ENCODE assay signal across 2 cellular contexts in genomic region chr19:5112681-5113080, GRCh38.
TF ChIP-seq lines count a peak whose summit lies in the region.

No MANE protein-coding gene starts in this region.

TF ChIP-seq in IMR-90, 13 proteins besides CTCF, POLR2A, EP300 and RAD21:
- TF ChIP-seq MAZ (IDR thresholded peaks at IDR 0.05; ENCODE audit: borderline replicate concordance, low read depth, low read length) (no peak), MXI1 (IDR thresholded peaks at IDR 0.05; ENCODE audit: borderline replicate concordance, low read depth, low read length) (no peak), FOS (IDR thresholded peaks at IDR 0.05; ENCODE audit: low read depth, low read length) (no peak), USF2 (IDR thresholded peaks at IDR 0.05; ENCODE audit: low read depth, low read length) (no peak), BHLHE40 (IDR thresholded peaks at IDR 0.05; ENCODE audit: low read depth, low read length) (no peak), MAFK (IDR thresholded peaks at IDR 0.05; ENCODE audit: low read depth, low read length) (no peak), RFX5 (IDR thresholded peaks at IDR 0.05; ENCODE audit: low read depth, low read length) (no peak), CHD1 (IDR thresholded peaks at IDR 0.05; ENCODE audit: low read depth, low read length) (no peak), NFE2L2 (IDR thresholded peaks at IDR 0.05; ENCODE audit: low read depth, low read length) (no peak), ELK1 (IDR thresholded peaks at IDR 0.05; ENCODE audit: borderline replicate concordance, low read depth, low read length) (no peak), RCOR1 (IDR thresholded peaks at IDR 0.05; ENCODE audit: insufficient replicate concordance, low read length) (no peak), SMC3 (IDR thresholded peaks at IDR 0.05; ENCODE audit: low read depth, low read length) (no peak), CEBPB (IDR thresholded peaks at IDR 0.05; ENCODE audit: low read depth, low read length) (no peak)

TF ChIP-seq in H1, 55 proteins besides CTCF, POLR2A, EP300 and RAD21:
- TF ChIP-seq JUND (IDR thresholded peaks at IDR 0.05; ENCODE audit: low read length) (no peak), CTBP2 (IDR thresholded peaks at IDR 0.05; ENCODE audit: borderline replicate concordance, insufficient read depth, insufficient read length, low read length) (no peak), EGR1 (IDR thresholded peaks at IDR 0.05; ENCODE audit: borderline replicate concordance, low read depth, low read length) (no peak), KDM4A (IDR thresholded peaks at IDR 0.05; ENCODE audit: low read depth, low read length, severe bottlenecking) (no peak), POLR2AphosphoS5 (IDR thresholded peaks at IDR 0.05; ENCODE audit: low read depth, low read length) (no peak), NANOG (IDR thresholded peaks at IDR 0.05; ENCODE audit: insufficient read depth, low read depth, low read length, poor library complexity, severe bottlenecking) (no peak), CHD2 (IDR thresholded peaks at IDR 0.05; ENCODE audit: low read length) (no peak), ASH2L (IDR thresholded peaks at IDR 0.05; ENCODE audit: low read length) (no peak), ATF3 (IDR thresholded peaks at IDR 0.05; ENCODE audit: insufficient read depth, low read depth, low read length) (no peak), EZH2 (IDR thresholded peaks at IDR 0.05; ENCODE audit: low read depth, low read length, severe bottlenecking) (no peak), RXRA (IDR thresholded peaks at IDR 0.05; ENCODE audit: insufficient read depth, low read depth, low read length) (no peak), CHD1 (IDR thresholded peaks at IDR 0.05; ENCODE audit: low read depth, low read length) (no peak), YY1 (IDR thresholded peaks at IDR 0.05; ENCODE audit: low read depth, low read length) (no peak), RNF2 (IDR thresholded peaks at IDR 0.05; ENCODE audit: borderline replicate concordance, low read depth, low read length, missing control alignments, poor library complexity, severe bottlenecking) (no peak), SUZ12 (IDR thresholded peaks at IDR 0.05; ENCODE audit: low read length) (no peak)
